Comparison of ENCODE assay signal across 10 cellular contexts in genomic region chr11:84398017-84398626, GRCh38.
DNase-seq lines count a peak whose midpoint lies in the region; ATAC-seq and TF ChIP-seq lines count a peak whose summit lies in the region.
"Had no signal": no experiment of that assay in that cellular context is flagged by ENCODE, and none has a peak within 500 bp of the region (broad histone marks: within the 10 kb centered on the region; RNA-seq: fewer than 3 reads in every experiment).

No MANE protein-coding gene starts in this region.

- DNase-seq in SIG-M5 treated with dmso at 0.1 percent for 504 hours (lab: John Stamatoyannopoulos, UW; ENCODE audit: unreplicated experiment) (peak; percentile 15), SIG-M5 (lab: John Stamatoyannopoulos, UW) (no peak), NCI-H446 treated with DMSO at 0.1 percent for 48 hours (lab: John Stamatoyannopoulos, UW) (peak; percentile 51), chondrocyte (ENCODE audit: low spot score) (no peak), superior temporal gyrus (ENCODE audit: extremely low spot score) (peak; percentile 68), kidney glomerular epithelial cell (lab: John Stamatoyannopoulos, UW) (no peak)
- no peak for DNase-seq in activated T-cell treated with anti-CD3 and anti-CD28 coated beads, Interleukin-2, amount 50 U/mL, for 4 hours
- no peak for DNase-seq in effector CD4-positive, alpha-beta T cell
- DNase-seq: CD4-positive, alpha-beta memory T cell had no signal

- H3K27ac Mint-ChIP-seq in chondrocyte (ENCODE audit: unreplicated experiment): no peak overlapping the region
- H3K27ac Mint-ChIP-seq: CD4-positive, alpha-beta memory T cell had no signal

- H3K9me3 Mint-ChIP-seq in chondrocyte (ENCODE audit: low read depth): no peaks in the 10 kb centered on the region
- peaks cover 8% of the 10 kb centered on the region for H3K9me3 Mint-ChIP-seq in activated T-cell treated with anti-CD3 and anti-CD28 coated beads, Interleukin-2, amount 50 U/mL, for 4 hours

- peaks cover 4% of the 10 kb centered on the region for H3K27me3 Mint-ChIP-seq in chondrocyte (ENCODE audit: low read depth)
- H3K27me3 Mint-ChIP-seq in activated T-cell treated with anti-CD3 and anti-CD28 coated beads, Interleukin-2, amount 50 U/mL, for 4 hours (ENCODE audit: low read depth): no peaks in the 10 kb centered on the region
- H3K27me3 Mint-ChIP-seq: CD4-positive, alpha-beta memory T cell had no signal

- ATAC-seq in activated T-cell treated with anti-CD3 and anti-CD28 coated beads, Interleukin-2, amount 50 U/mL, for 4 hours: no peak
- ATAC-seq: sciatic nerve had no signal

- H3K4me3 Mint-ChIP-seq in chondrocyte (ENCODE audit: unreplicated experiment): no peak overlapping the region
- no peak overlapping the region for H3K4me3 Mint-ChIP-seq in activated T-cell treated with anti-CD3 and anti-CD28 coated beads, Interleukin-2, amount 50 U/mL, for 4 hours
- H3K4me3 Mint-ChIP-seq: CD4-positive, alpha-beta memory T cell had no signal

- H3K4me1 Mint-ChIP-seq in chondrocyte (ENCODE audit: low read depth): no peaks in the 10 kb centered on the region
- no peaks in the 10 kb centered on the region for H3K4me1 Mint-ChIP-seq in activated T-cell treated with anti-CD3 and anti-CD28 coated beads, Interleukin-2, amount 50 U/mL, for 4 hours (ENCODE audit: low read depth)
- H3K4me1 Mint-ChIP-seq: CD4-positive, alpha-beta memory T cell had no signal

- TF ChIP-seq CTCF in chondrocyte (IDR thresholded peaks at IDR 0.05): peak; percentile 30

- H3K36me3 Mint-ChIP-seq in chondrocyte (ENCODE audit: low read depth): no peaks in the 10 kb centered on the region
- no peaks in the 10 kb centered on the region for H3K36me3 Mint-ChIP-seq in activated T-cell treated with anti-CD3 and anti-CD28 coated beads, Interleukin-2, amount 50 U/mL, for 4 hours (ENCODE audit: insufficient read depth)
- H3K36me3 Mint-ChIP-seq: CD4-positive, alpha-beta memory T cell had no signal

Comparison
In these comparisons a context has a peak if more than half of its experiments do, and no peak if none do; other contexts are left out.
1. DNase-seq: peak in SIG-M5 treated with dmso at 0.1 percent for 504 hours (single experiment), NCI-H446 treated with DMSO at 0.1 percent for 48 hours (single experiment) and superior temporal gyrus (single experiment); none in SIG-M5 (single experiment), chondrocyte (single experiment), activated T-cell treated with anti-CD3 and anti-CD28 coated beads, Interleukin-2, amount 50 U/mL, for 4 hours (single experiment), effector CD4-positive, alpha-beta T cell (single experiment) and kidney glomerular epithelial cell (single experiment).